Comparison of ENCODE assay signal across 1 cellular context in the genomic region with DNA sequence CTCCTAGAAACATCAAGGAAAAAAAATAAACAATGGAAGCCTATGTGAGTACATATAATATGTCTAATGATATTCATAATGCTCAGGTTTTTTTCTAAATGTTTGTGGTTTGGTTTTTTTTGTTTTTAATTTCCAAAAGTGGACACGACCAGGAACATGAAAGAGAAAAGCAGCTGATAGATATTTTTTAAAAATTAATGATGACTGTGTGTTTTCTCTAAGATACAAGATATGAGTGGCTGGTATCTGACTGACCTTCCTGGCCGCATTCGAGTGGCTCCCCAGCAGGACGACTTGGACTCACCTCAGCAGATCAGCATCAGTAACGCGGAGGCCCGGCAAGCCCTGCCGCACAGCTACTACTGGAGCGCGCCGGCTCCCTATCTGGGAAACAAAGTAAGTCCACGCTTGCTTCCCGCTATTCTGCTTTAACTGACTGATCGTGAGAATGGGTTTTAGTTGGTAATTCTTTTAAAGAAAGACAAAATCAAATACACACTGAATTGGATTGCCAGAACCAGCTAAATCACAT.
TF ChIP-seq lines count a peak whose summit lies in the region.

No MANE protein-coding gene starts in this region.

TF ChIP-seq in GM23338, 12 proteins besides CTCF, POLR2A, EP300 and RAD21 (continued from another document):
- TF ChIP-seq EZH2 (IDR thresholded peaks at IDR 0.05; ENCODE audit: low read depth, unreplicated experiment) (no peak), POLR2AphosphoS5 (IDR thresholded peaks at IDR 0.05; ENCODE audit: low read depth) (no peak), NANOG (IDR thresholded peaks at IDR 0.05; ENCODE audit: borderline replicate concordance) (no peak)
- TF ChIP-seq, protein P1, sequence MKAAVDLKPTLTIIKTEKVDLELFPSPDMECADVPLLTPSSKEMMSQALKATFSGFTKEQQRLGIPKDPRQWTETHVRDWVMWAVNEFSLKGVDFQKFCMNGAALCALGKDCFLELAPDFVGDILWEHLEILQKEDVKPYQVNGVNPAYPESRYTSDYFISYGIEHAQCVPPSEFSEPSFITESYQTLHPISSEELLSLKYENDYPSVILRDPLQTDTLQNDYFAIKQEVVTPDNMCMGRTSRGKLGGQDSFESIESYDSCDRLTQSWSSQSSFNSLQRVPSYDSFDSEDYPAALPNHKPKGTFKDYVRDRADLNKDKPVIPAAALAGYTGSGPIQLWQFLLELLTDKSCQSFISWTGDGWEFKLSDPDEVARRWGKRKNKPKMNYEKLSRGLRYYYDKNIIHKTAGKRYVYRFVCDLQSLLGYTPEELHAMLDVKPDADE (IDR thresholded peaks at IDR 0.05) = no peak
